Comparison of ENCODE assay signal across 9 cellular contexts in genomic region chr17:73641779-73642580, GRCh38. TPM values are rescaled to one million over a fixed set of nuclear protein-coding genes. Genes with fewer than 3 reads are reported as not detected.
DNase-seq lines count a peak whose midpoint lies in the region; ATAC-seq and TF ChIP-seq lines count a peak whose summit lies in the region.
"Had no signal": no experiment of that assay in that cellular context is flagged by ENCODE, and none has a peak within 500 bp of the region (broad histone marks: within the 10 kb centered on the region; RNA-seq: fewer than 3 reads in every experiment).

No MANE protein-coding gene starts in this region.

- no peaks in the 10 kb centered on the region for H3K36me3 Mint-ChIP-seq in CD8-positive, alpha-beta memory T cell
- no peaks in the 10 kb centered on the region for H3K36me3 Mint-ChIP-seq in naive B cell

- H3K27ac Mint-ChIP-seq in CD8-positive, alpha-beta memory T cell: peak overlapping the region in 2 of 8 donors; percentile 13 to 54
- peak overlapping the region in 3 of 6 donors; percentile 50 to 82 (median 70) for H3K27ac Mint-ChIP-seq in naive B cell
- H3K27ac Mint-ChIP-seq: activated naive CD4-positive, alpha-beta T cell treated with anti-CD3 and anti-CD28 coated beads for 36 hours had no signal

- intact Hi-C loops in right lobe of liver (cut with DNase I): no loop called here

- POLR2A ChIA-PET in CD8-positive, alpha-beta memory T cell (lab: Charles Lee): no interaction called here
- POLR2A ChIA-PET in HEK293T (lab: Yijun Ruan, JAX): no interaction called here

- WGBS in right lobe of liver (ENCODE audit: insufficient coverage, low coverage, low lambda C conversion rate, missing lambda C conversion rate): 17% methylated on average over 6 of the region's 12 CpGs

- DNase-seq in CD8-positive, alpha-beta memory T cell: peak in 1 of 5 donors; percentile 23
- DNase-seq in HEK293T (ENCODE audit: extremely low spot score): peak; percentile 58
- peak; percentile 65 for DNase-seq in WERI-Rb-1
- DNase-seq in naive B cell: no peak
- no peak for DNase-seq in NCI-H1436 treated with DMSO at 0.1 percent for 48 hours (lab: John Stamatoyannopoulos, UW)
- DNase-seq in NCI-H524 treated with DMSO at 0.1 percent for 48 hours (lab: John Stamatoyannopoulos, UW): no peak
- no peak for DNase-seq in right lobe of liver

- no peak overlapping the region for H3K4me3 ChIP-seq in CD8-positive, alpha-beta memory T cell (ENCODE audit: low read length)
- H3K4me3 ChIP-seq in WERI-Rb-1 (ENCODE audit: low read depth, low read length): peak overlapping the region; percentile 84
- H3K4me3 ChIP-seq in right lobe of liver: no peak overlapping the region

- peaks cover 12% of the 10 kb centered on the region for H3K4me1 ChIP-seq in CD8-positive, alpha-beta memory T cell (ENCODE audit: insufficient read depth, low read length)
- peaks cover 0 to 6% (median 0%) of the 10 kb centered on the region in 4 donors for H3K4me1 ChIP-seq in right lobe of liver

- peak overlapping the region in 6 of 7 donors; percentile 3 to 68 (median 46) for H3K4me3 Mint-ChIP-seq in CD8-positive, alpha-beta memory T cell
- H3K4me3 Mint-ChIP-seq in naive B cell: peak overlapping the region; percentile 84 to 98 (median 94)

- H3K9me3 Mint-ChIP-seq in CD8-positive, alpha-beta memory T cell: no peaks in the 10 kb centered on the region
- H3K9me3 Mint-ChIP-seq in naive B cell: no peaks in the 10 kb centered on the region
- H3K9me3 Mint-ChIP-seq: activated naive CD4-positive, alpha-beta T cell treated with anti-CD3 and anti-CD28 coated beads for 36 hours had no signal

- H3K27me3 ChIP-seq in CD8-positive, alpha-beta memory T cell (ENCODE audit: insufficient read depth, low read length, poor library complexity, severe bottlenecking): no peaks in the 10 kb centered on the region
- no peaks in the 10 kb centered on the region for H3K27me3 ChIP-seq in WERI-Rb-1 (ENCODE audit: insufficient read depth, low read depth, severe bottlenecking)
- peaks cover 0 to 16% of the 10 kb centered on the region in 2 donors for H3K27me3 ChIP-seq in right lobe of liver

- ATAC-seq in naive B cell (ENCODE audit: low read depth in 2 of 2) (peak in 1 of 2 donors; percentile 19), right lobe of liver (no peak)

- H3K27me3 Mint-ChIP-seq in CD8-positive, alpha-beta memory T cell: peaks cover 27 to 48% of the 10 kb centered on the region in 2 donors
- H3K27me3 Mint-ChIP-seq in naive B cell: no peaks in the 10 kb centered on the region

- H3K9me3 ChIP-seq in CD8-positive, alpha-beta memory T cell (ENCODE audit: low read length): no peaks in the 10 kb centered on the region
- no peaks in the 10 kb centered on the region for H3K9me3 ChIP-seq in WERI-Rb-1 (ENCODE audit: severe bottlenecking)
- no peaks in the 10 kb centered on the region for H3K9me3 ChIP-seq in right lobe of liver
- H3K9me3 ChIP-seq: transverse colon had no signal

- no peaks in the 10 kb centered on the region for H3K36me3 ChIP-seq in CD8-positive, alpha-beta memory T cell (ENCODE audit: insufficient read depth, low read length)
- H3K36me3 ChIP-seq in WERI-Rb-1 (peaks cover 9% of the 10 kb centered on the region), right lobe of liver (no peaks in the 10 kb centered on the region)
- H3K36me3 ChIP-seq: transverse colon had no signal

- CTCF ChIA-PET in CD8-positive, alpha-beta memory T cell (lab: Charles Lee): interaction anchor here (1.8 kb wide), 1 partner anchor 9 kb away, joined by 6 read pairs; no protein-coding TSS in a partner anchor
- CTCF ChIA-PET in HEK293T (lab: Yijun Ruan, JAX): interaction anchor here (0.8 kb wide), 1 partner anchor 9 kb away, joined by 3 read pairs; no protein-coding TSS in a partner anchor

- TF ChIP-seq CTCF in WERI-Rb-1 (IDR thresholded peaks at IDR 0.05; ENCODE audit: low read depth, low read length) (no peak), right lobe of liver (IDR thresholded peaks at IDR 0.05) (no peak)

- H3K4me1 Mint-ChIP-seq in CD8-positive, alpha-beta memory T cell: peaks cover 10 to 27% (median 12%) of the 10 kb centered on the region in 3 donors
- peaks cover 31 to 56% (median 50%) of the 10 kb centered on the region in 3 donors for H3K4me1 Mint-ChIP-seq in naive B cell

- TF ChIP-seq POLR2A in right lobe of liver (IDR thresholded peaks at IDR 0.05): no peak

- no peak overlapping the region for H3K27ac ChIP-seq in CD8-positive, alpha-beta memory T cell (ENCODE audit: low read depth, low read length)
- peak overlapping the region; percentile 7; the same call in 1 of the 2 replicates for H3K27ac ChIP-seq in WERI-Rb-1
- H3K27ac ChIP-seq in right lobe of liver: no peak overlapping the region
- H3K27ac ChIP-seq: transverse colon had no signal

TF ChIP-seq in HEK293T, 16 proteins besides CTCF, POLR2A, EP300 and RAD21:
- TF ChIP-seq ARNT (IDR thresholded peaks at IDR 0.05): peak; percentile 88
- peak; percentile 71 for TF ChIP-seq L3MBTL2 (conservative IDR thresholded peaks at IDR 0.05)
- no peak for TF ChIP-seq FOXM1 (IDR thresholded peaks at IDR 0.05; ENCODE audit: borderline replicate concordance)
- no peak; the same call in 1 of the 2 replicates for TF ChIP-seq HDGF (IDR thresholded peaks at IDR 0.05; ENCODE audit: borderline replicate concordance)
- TF ChIP-seq FOXA1 (IDR thresholded peaks at IDR 0.05): no peak
- TF ChIP-seq NFRKB (IDR thresholded peaks at IDR 0.05): no peak
- TF ChIP-seq SP1 (IDR thresholded peaks at IDR 0.05): no peak
- TF ChIP-seq SUZ12 (IDR thresholded peaks at IDR 0.05): no peak
- TF ChIP-seq ELF4 (IDR thresholded peaks at IDR 0.05): no peak
- no peak for TF ChIP-seq ZNF384 (IDR thresholded peaks at IDR 0.05)
- TF ChIP-seq PKNOX1 (IDR thresholded peaks at IDR 0.05): peak; percentile 85
- no peak for TF ChIP-seq FOXK2 (IDR thresholded peaks at IDR 0.05)
- TF ChIP-seq CTBP1 (IDR thresholded peaks at IDR 0.05; ENCODE audit: borderline replicate concordance): no peak

RNA-seq across cellular contexts. Expression of gene SDK2, which starts 2.3 kb away (rescaled TPM):
- under 1 TPM; 0.35 to 0.44 TPM for total RNA-seq in CD8-positive, alpha-beta memory T cell
- 0.54 TPM for polyA plus RNA-seq in CD8-positive, alpha-beta memory T cell
- polyA plus RNA-seq in naive B cell (ENCODE audit: low read depth in 6 of 6): 1 to 10 TPM in 5 of 6 donors, under 1 TPM in 1; 0.10 to 6.3 (median 1.6) TPM
- under 1 TPM; 0.11 to 0.46 (median 0.25) TPM for total RNA-seq in right lobe of liver

Comparison
In these comparisons a context has a peak if more than half of its experiments do, and no peak if none do; other contexts are left out.
1. DNase-seq: peak in HEK293T (single experiment) and WERI-Rb-1 (single experiment); none in naive B cell (single experiment), NCI-H1436 treated with DMSO at 0.1 percent for 48 hours (single experiment), NCI-H524 treated with DMSO at 0.1 percent for 48 hours (single experiment) and right lobe of liver (0 of 3).